ENCODE assay signal across 18 cellular contexts in the genomic region with DNA sequence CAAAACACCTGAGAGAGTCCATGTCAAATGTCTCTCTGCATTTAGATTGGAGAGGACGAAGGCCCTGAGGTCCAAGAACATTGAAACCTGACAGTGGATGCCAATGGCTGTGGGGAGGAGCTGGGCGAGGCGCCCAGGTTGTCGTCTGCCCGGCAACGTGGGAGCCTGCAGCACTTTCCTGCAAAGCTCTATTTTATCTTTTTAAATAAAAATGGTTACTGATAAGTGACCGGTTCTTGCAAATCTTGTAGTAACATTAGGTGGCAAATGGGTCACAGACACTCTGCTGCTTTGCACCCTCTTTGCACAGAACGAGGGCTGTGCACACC.
"Had no signal": no experiment of that assay in that cellular context is flagged by ENCODE, and none has a peak within 500 bp of the region (broad histone marks: within the 10 kb centered on the region; RNA-seq: fewer than 3 reads in every experiment).

No MANE protein-coding gene starts in this region.

- DNase-seq: cortex of kidney; effector memory CD4-positive, alpha-beta T cell; heart left ventricle; hypothalamus; left ventricle myocardium inferior; mesenchymal stem cell; naive B cell; stimulated activated CD4-positive, alpha-beta T cell treated with anti-CD3 and anti-CD28 coated beads, Interleukin-2, amount 100 ng/mL, for 48 hours; stimulated activated naive CD8-positive, alpha-beta T cell treated with anti-CD3 and anti-CD28 coated beads, Interleukin-15, Interleukin-2, amounts not matched to agents 100 U/mL and 50 U/mL, for 24 hours had no signal

- ATAC-seq: esophagus mucosa; heart left ventricle; stimulated activated effector memory CD8-positive, alpha-beta T cell treated with anti-CD3 and anti-CD28 coated beads, Interleukin-12 subunit alpha, Interleukin-12 subunit beta, amount 100 ng/mL, for 72 hours; stimulated activated naive CD8-positive, alpha-beta T cell treated with anti-CD3 and anti-CD28 coated beads, Interleukin-15, Interleukin-2, amounts not matched to agents 100 U/mL and 50 U/mL, for 24 hours had no signal

- H3K27ac ChIP-seq: cardiac muscle cell, heart left ventricle, left ventricle myocardium inferior, neutrophil, right atrium auricular region, tibial nerve had no signal

- H3K9me3 ChIP-seq: heart left ventricle, left ventricle myocardium inferior, neutrophil, right atrium auricular region, tibial nerve had no signal

- H3K36me3 ChIP-seq: cardiac muscle cell, heart left ventricle, left ventricle myocardium inferior, right atrium auricular region had no signal

- H3K4me3 ChIP-seq: cardiac muscle cell, dorsolateral prefrontal cortex, heart left ventricle, left ventricle myocardium inferior, lung, right atrium auricular region, smooth muscle cell, tibial nerve had no signal

- H3K27me3 ChIP-seq: cardiac muscle cell, dorsolateral prefrontal cortex, heart left ventricle, neutrophil, right atrium auricular region, tibial nerve had no signal
